In genomic region chr10:50648935-50649227, GRCh38 we compare ENCODE assay signal across 23 cellular contexts.
"Had no signal": no experiment of that assay in that cellular context is flagged by ENCODE, and none has a peak within 500 bp of the region (broad histone marks: within the 10 kb centered on the region; RNA-seq: fewer than 3 reads in every experiment).

No MANE protein-coding gene starts in this region.

- H3K9me3 Mint-ChIP-seq: activated naive CD4-positive, alpha-beta T cell treated with anti-CD3 and anti-CD28 coated beads, Interleukin-2, amount 50 U/mL, for 72 hours; activated T-cell treated with anti-CD3 and anti-CD28 coated beads, Interleukin-2, amount 50 U/mL, for 72 hours; dendritic cell treated with granulocyte-macrophage colony-stimulating factor and Interleukin-4, amounts not matched to agents 40 ng/mL and 50 ng/mL, for 4 days; nephron; stimulated activated naive CD8-positive, alpha-beta T cell treated with anti-CD3 and anti-CD28 coated beads, Interleukin-15, Interleukin-2, amounts not matched to agents 100 ng/mL and 50 ng/mL, for 24 hours; T-helper 2 cell treated with Interferon-gamma antibody and Interleukin-4, amounts not matched to agents 5 μg/mL and 100 μg/mL, for 36 hours; type B pancreatic cell had no signal

- H3K27me3 ChIP-seq: breast epithelium, esophagus squamous epithelium, heart right ventricle, uterus had no signal

- ATAC-seq: activated CD4-positive, alpha-beta T cell treated with anti-CD3 and anti-CD28 coated beads for 36 hours; activated naive CD4-positive, alpha-beta T cell treated with anti-CD3 and anti-CD28 coated beads, Interleukin-2, amount 50 U/mL, for 72 hours; activated T-cell treated with anti-CD3 and anti-CD28 coated beads, Interleukin-2, amount 50 U/mL, for 72 hours; heart right ventricle; lower lobe of right lung had no signal

- H3K36me3 Mint-ChIP-seq: activated naive CD4-positive, alpha-beta T cell treated with anti-CD3 and anti-CD28 coated beads, Interleukin-2, amount 50 U/mL, for 72 hours; type B pancreatic cell had no signal

- H3K4me1 ChIP-seq: breast epithelium, uterus had no signal

- H3K9me3 ChIP-seq: breast epithelium, esophagus squamous epithelium, heart right ventricle, lower lobe of right lung, mucosa of descending colon, uterus had no signal

- H3K36me3 ChIP-seq: breast epithelium, esophagus squamous epithelium, heart right ventricle, lower lobe of right lung, uterus had no signal

- H3K27ac Mint-ChIP-seq: activated CD4-positive, alpha-beta T cell treated with anti-CD3 and anti-CD28 coated beads for 36 hours; activated naive CD4-positive, alpha-beta T cell treated with anti-CD3 and anti-CD28 coated beads, Interleukin-2, amount 50 U/mL, for 72 hours; activated T-cell treated with anti-CD3 and anti-CD28 coated beads, Interleukin-2, amount 50 U/mL, for 72 hours; dendritic cell treated with granulocyte-macrophage colony-stimulating factor and Interleukin-4, amounts not matched to agents 40 ng/mL and 50 ng/mL, for 4 days; nephron; stimulated activated naive CD8-positive, alpha-beta T cell treated with anti-CD3 and anti-CD28 coated beads, Interleukin-15, Interleukin-2, amounts not matched to agents 100 ng/mL and 50 ng/mL, for 24 hours; T-helper 2 cell treated with Interferon-gamma antibody and Interleukin-4, amounts not matched to agents 5 μg/mL and 100 μg/mL, for 36 hours; type B pancreatic cell had no signal

- H3K27me3 Mint-ChIP-seq: activated CD4-positive, alpha-beta T cell treated with anti-CD3 and anti-CD28 coated beads for 36 hours; dendritic cell treated with granulocyte-macrophage colony-stimulating factor and Interleukin-4, amounts not matched to agents 40 ng/mL and 50 ng/mL, for 4 days; stimulated activated naive CD8-positive, alpha-beta T cell treated with anti-CD3 and anti-CD28 coated beads, Interleukin-15, Interleukin-2, amounts not matched to agents 100 ng/mL and 50 ng/mL, for 24 hours; type B pancreatic cell had no signal

- H3K4me1 Mint-ChIP-seq: nephron had no signal

- H3K27ac ChIP-seq: breast epithelium, esophagus squamous epithelium, heart right ventricle, lower lobe of right lung, uterus had no signal

- H3K4me3 Mint-ChIP-seq: activated CD4-positive, alpha-beta T cell treated with anti-CD3 and anti-CD28 coated beads for 36 hours; activated T-cell treated with anti-CD3 and anti-CD28 coated beads, Interleukin-2, amount 50 U/mL, for 72 hours; dendritic cell treated with granulocyte-macrophage colony-stimulating factor and Interleukin-4, amounts not matched to agents 40 ng/mL and 50 ng/mL, for 4 days; nephron; stimulated activated naive CD8-positive, alpha-beta T cell treated with anti-CD3 and anti-CD28 coated beads, Interleukin-15, Interleukin-2, amounts not matched to agents 100 ng/mL and 50 ng/mL, for 24 hours; T-helper 2 cell treated with Interferon-gamma antibody and Interleukin-4, amounts not matched to agents 5 μg/mL and 100 μg/mL, for 36 hours; type B pancreatic cell had no signal

- H3K4me3 ChIP-seq: breast epithelium, esophagus squamous epithelium, heart right ventricle, lower lobe of right lung, mucosa of descending colon, uterus had no signal

- DNase-seq: activated CD4-positive, alpha-beta T cell treated with anti-CD3 and anti-CD28 coated beads for 36 hours; activated CD4-positive, alpha-beta T cell treated with anti-CD3 and anti-CD28 coated beads, Interleukin-2, amount 50 U/mL, for 4 hours; activated CD4-positive, CD25-positive, alpha-beta regulatory T cell; activated naive CD4-positive, alpha-beta T cell; activated T-cell treated with anti-CD3 and anti-CD28 coated beads for 4 hours; activated T-cell treated with anti-CD3 and anti-CD28 coated beads, Interleukin-2, amount 50 U/mL, for 72 hours; central memory CD4-positive, alpha-beta T cell; esophagus squamous epithelium; foreskin melanocyte; heart right ventricle; kidney glomerular epithelial cell; lower lobe of right lung; mesendoderm; mucosa of descending colon; stimulated activated CD4-positive, alpha-beta T cell treated with anti-CD3 and anti-CD28 coated beads, Interleukin-2, amount 100 ng/mL, for 48 hours; uterus had no signal
